11 cellular contexts compared by ENCODE assay signal in genomic region chr14:99231181-99231849, GRCh38. TPM values are rescaled to one million over a fixed set of nuclear protein-coding genes. Genes with fewer than 3 reads are reported as not detected.
A peak's percentile ranks its signal among the peaks of the same experiment; 100 is the strongest.
DNase-seq lines count a peak whose midpoint lies in the region; ATAC-seq and TF ChIP-seq lines count a peak whose summit lies in the region.
"Had no signal": no experiment of that assay in that cellular context is flagged by ENCODE, and none has a peak within 500 bp of the region (broad histone marks: within the 10 kb centered on the region; RNA-seq: fewer than 3 reads in every experiment).

No MANE protein-coding gene starts in this region.

- peak overlapping the region; percentile 79 for H3K27ac ChIP-seq in CD8-positive, alpha-beta T cell (ENCODE audit: low read depth, low read length)
- peak overlapping the region; percentile 73; the same call in 1 of the 2 replicates for H3K27ac ChIP-seq in HUES6 (ENCODE audit: low read depth, low read length)
- H3K27ac ChIP-seq in colonic mucosa, result peak overlapping the region; percentile 1

- no peaks in the 10 kb centered on the region for H3K9me3 ChIP-seq in CD8-positive, alpha-beta T cell (ENCODE audit: low read length)
- H3K9me3 ChIP-seq in HUES6 (ENCODE audit: control insufficient read depth, insufficient read depth, low read depth, low read length), result no peaks in the 10 kb centered on the region
- H3K9me3 ChIP-seq in colonic mucosa, result no peaks in the 10 kb centered on the region

- H3K9ac ChIP-seq in HUES6 (ENCODE audit: low read length) (peak overlapping the region; percentile 75), colonic mucosa (ENCODE audit: low read depth in 2 of 2, low read length in 2 of 2) (no peak overlapping the region)

- no peaks in the 10 kb centered on the region for H3K9me3 Mint-ChIP-seq in CD8-positive, alpha-beta T cell
- H3K9me3 Mint-ChIP-seq in natural killer cell treated with Interleukin-12 subunit alpha and Interleukin-12 subunit beta and Interleukin-15 and Interleukin-18, amount 100 ng/mL, for 72 hours, result peaks cover 4% of the 10 kb centered on the region

- peaks cover 58% of the 10 kb centered on the region for H3K36me3 Mint-ChIP-seq in CD8-positive, alpha-beta T cell
- peaks cover 10% of the 10 kb centered on the region for H3K36me3 Mint-ChIP-seq in natural killer cell treated with Interleukin-12 subunit alpha and Interleukin-12 subunit beta and Interleukin-15 and Interleukin-18, amount 100 ng/mL, for 72 hours

- H3K4me1 Mint-ChIP-seq in CD8-positive, alpha-beta T cell (ENCODE audit: low read depth), result peaks cover 95% of the 10 kb centered on the region
- H3K4me1 Mint-ChIP-seq in natural killer cell treated with Interleukin-12 subunit alpha and Interleukin-12 subunit beta and Interleukin-15 and Interleukin-18, amount 100 ng/mL, for 72 hours (ENCODE audit: low read depth in 2 of 2), result peaks cover 75 to 78% of the 10 kb centered on the region in 2 donors

- DNase-seq in CD8-positive, alpha-beta T cell, result peak in 1 of 7 experiments; percentile 42
- no peak for DNase-seq in colonic mucosa
- no peak for DNase-seq in natural killer cell treated with Interleukin-12 subunit alpha and Interleukin-12 subunit beta and Interleukin-15 and Interleukin-18, amount 100 ng/mL, for 72 hours (ENCODE audit: low spot score)
- DNase-seq: activated CD8-positive, alpha-beta memory T cell treated with anti-CD3 and anti-CD28 coated beads, Interleukin-2, amount 50 U/mL, for 48 hours; mesenchymal stem cell; NCI-H1092 treated with DMSO at 0.1 percent for 48 hours had no signal

- H3K4me3 ChIP-seq in CD8-positive, alpha-beta T cell (ENCODE audit: low read depth, low read length), result peak overlapping the region; percentile 45
- H3K4me3 ChIP-seq in HUES6 (ENCODE audit: low read depth, low read length), result peak overlapping the region; percentile 66
- no peak overlapping the region for H3K4me3 ChIP-seq in colonic mucosa

- peaks cover 99% of the 10 kb centered on the region for H3K4me1 ChIP-seq in CD8-positive, alpha-beta T cell (ENCODE audit: insufficient read depth, low read length)
- peaks cover 50% of the 10 kb centered on the region for H3K4me1 ChIP-seq in HUES6 (ENCODE audit: control insufficient read depth, insufficient read depth, low read length)
- H3K4me1 ChIP-seq in colonic mucosa, result no peaks in the 10 kb centered on the region

- H3K27me3 Mint-ChIP-seq in CD8-positive, alpha-beta T cell (ENCODE audit: low read depth), result no peaks in the 10 kb centered on the region
- no peaks in the 10 kb centered on the region for H3K27me3 Mint-ChIP-seq in natural killer cell treated with Interleukin-12 subunit alpha and Interleukin-12 subunit beta and Interleukin-15 and Interleukin-18, amount 100 ng/mL, for 72 hours

- H3K36me3 ChIP-seq in CD8-positive, alpha-beta T cell (ENCODE audit: insufficient read depth, low read length), result peaks cover 24% of the 10 kb centered on the region
- peaks cover 8% of the 10 kb centered on the region; the same call in 1 of the 2 replicates for H3K36me3 ChIP-seq in HUES6 (ENCODE audit: control insufficient read depth, insufficient read depth, low read length)
- no peaks in the 10 kb centered on the region for H3K36me3 ChIP-seq in colonic mucosa

- POLR2A ChIA-PET in CD8-positive, alpha-beta T cell (lab: Charles Lee), result interaction anchor here (1.6 to 63.2 kb wide), 4 partner anchors 14 to 1095 kb away, joined by 4 to 2179 read pairs (median 1092); partner anchors contain the start of gene BCL11B

- TF ChIP-seq POLR2A in GM18505 (IDR thresholded peaks at IDR 0.05; ENCODE audit: borderline replicate concordance, extremely low read depth, insufficient read depth, insufficient read length), result no peak

- intact Hi-C loops in CD8-positive, alpha-beta T cell (cut with DNase I, micrococcal nuclease), result loop anchor here (2.0 to 5.0 kb wide), 4 partner anchors 15 to 1254 kb away; no protein-coding TSS in a partner anchor
- intact Hi-C loops in colonic mucosa (cut with DNase I), result no loop called here

- no peaks in the 10 kb centered on the region for H3K27me3 ChIP-seq in CD8-positive, alpha-beta T cell (ENCODE audit: insufficient read depth, low read length)
- H3K27me3 ChIP-seq in HUES6 (ENCODE audit: control insufficient read depth, insufficient read depth, low read length) (no peaks in the 10 kb centered on the region), colonic mucosa (no peaks in the 10 kb centered on the region)

- ATAC-seq in CD8-positive, alpha-beta T cell, result no peak
- ATAC-seq in natural killer cell treated with Interleukin-12 subunit alpha and Interleukin-12 subunit beta and Interleukin-15 and Interleukin-18, amount 100 ng/mL, for 72 hours, result no peak
- no peak for ATAC-seq in GM21619 (IDR thresholded peaks at IDR 0.05; ENCODE audit: unreplicated experiment)
- ATAC-seq in HG02623 (IDR thresholded peaks at IDR 0.05; ENCODE audit: unreplicated experiment), result no peak
- ATAC-seq in HG02970 (IDR thresholded peaks at IDR 0.05; ENCODE audit: low FRiP score, unreplicated experiment), result no peak
- ATAC-seq in GM18505 (IDR thresholded peaks at IDR 0.05; ENCODE audit: unreplicated experiment), result no peak

- no peak for TF ChIP-seq CTCF in CD8-positive, alpha-beta T cell (IDR thresholded peaks at IDR 0.05)
- TF ChIP-seq CTCF in colonic mucosa (IDR thresholded peaks at IDR 0.05), result no peak

- H3K27ac Mint-ChIP-seq in CD8-positive, alpha-beta T cell, result peak overlapping the region; percentile 99
- H3K27ac Mint-ChIP-seq in natural killer cell treated with Interleukin-12 subunit alpha and Interleukin-12 subunit beta and Interleukin-15 and Interleukin-18, amount 100 ng/mL, for 72 hours, result peak overlapping the region; percentile 84 to 91

- CTCF ChIA-PET in CD8-positive, alpha-beta T cell (lab: Charles Lee), result interaction anchor here (0.8 to 21.1 kb wide), 14 partner anchors 10 to 1037 kb away, joined by 3 to 284 read pairs (median 4); partner anchors contain the start of gene BCL11B

- peak overlapping the region; percentile 85 for H3K4me3 Mint-ChIP-seq in CD8-positive, alpha-beta T cell
- H3K4me3 Mint-ChIP-seq in natural killer cell treated with Interleukin-12 subunit alpha and Interleukin-12 subunit beta and Interleukin-15 and Interleukin-18, amount 100 ng/mL, for 72 hours, result no peak overlapping the region

RNA-seq across cellular contexts. Expression of gene BCL11B, which starts 40.7 kb away (rescaled TPM):
- total RNA-seq in CD8-positive, alpha-beta T cell, result 100 to 1,000 TPM; 273 to 284 TPM
- 10 to 100 TPM in 1 of 2 donors, 1 to 10 TPM in 1; 5.6 to 10.4 TPM for total RNA-seq in colonic mucosa
- 10 to 100 TPM; 12.9 to 27.6 TPM for total RNA-seq in natural killer cell treated with Interleukin-12 subunit alpha and Interleukin-12 subunit beta and Interleukin-15 and Interleukin-18, amount 100 ng/mL, for 72 hours

Comparison
In these comparisons a context has a peak if more than half of its experiments do, and no peak if none do; other contexts are left out.
1. H3K27ac ChIP-seq: peak in every context shown above with its lines; median percentile 79 in CD8-positive, alpha-beta T cell; 73 in HUES6; 1 in colonic mucosa.
2. RNA of gene BCL11B, which starts 40.7 kb away (total RNA-seq): 273 to 284 TPM in CD8-positive, alpha-beta T cell; 12.9 to 27.6 TPM in natural killer cell treated with Interleukin-12 subunit alpha and Interleukin-12 subunit beta and Interleukin-15 and Interleukin-18, amount 100 ng/mL, for 72 hours and 5.6 to 10.4 TPM in colonic mucosa; every median in the first group is over 4 times any median in the second.